In genomic region chr11:83722392-83722791, GRCh38 we compare ENCODE assay signal across 34 cellular contexts.
"Had no signal": no experiment of that assay in that cellular context is flagged by ENCODE, and none has a peak within 500 bp of the region (broad histone marks: within the 10 kb centered on the region; RNA-seq: fewer than 3 reads in every experiment).

No MANE protein-coding gene starts in this region.

- ATAC-seq: gastroesophageal sphincter; left colon; naive thymus-derived CD4-positive, alpha-beta T cell; stimulated activated effector memory CD8-positive, alpha-beta T cell treated with anti-CD3 and anti-CD28 coated beads, Interleukin-12 subunit alpha, Interleukin-12 subunit beta, amount 100 ng/mL, for 72 hours had no signal

- H3K27me3 Mint-ChIP-seq: brain, progenitor cell of endocrine pancreas had no signal

- H3K4me3 ChIP-seq: ascending aorta, cardiac muscle cell, colonic mucosa, gastroesophageal sphincter, hepatocyte, ovary, sigmoid colon, transverse colon had no signal

- H3K9me3 ChIP-seq: ascending aorta, colonic mucosa, gastroesophageal sphincter, ovary, sigmoid colon, transverse colon had no signal

- FAIRE-seq: kidney, small intestine, TTC549, urothelium cell line had no signal

- H3K4me1 ChIP-seq: colonic mucosa had no signal

- H3K9me3 Mint-ChIP-seq: activated CD4-positive, alpha-beta memory T cell treated with anti-CD3 and anti-CD28 coated beads for 36 hours; activated CD4-positive, alpha-beta T cell treated with anti-CD3 and anti-CD28 coated beads, Interleukin-2, amount 10 ng/mL, durations not matched to agents 24 days and 14 days; activated naive CD4-positive, alpha-beta T cell treated with anti-CD3 and anti-CD28 coated beads, Interleukin-2, amount 10 ng/mL, durations not matched to agents 7 days and 5 days; activated naive CD8-positive, alpha-beta T cell treated with anti-CD3 and anti-CD28 coated beads, Interleukin-2, amount 10 ng/mL, durations not matched to agents 7 days and 5 days; brain; stimulated activated effector memory CD8-positive, alpha-beta T cell treated with anti-CD3 and anti-CD28 coated beads, Interleukin-12 subunit alpha, Interleukin-12 subunit beta, amount 100 ng/mL, for 72 hours had no signal

- H3K4me3 Mint-ChIP-seq: activated CD4-positive, alpha-beta memory T cell treated with anti-CD3 and anti-CD28 coated beads for 36 hours; activated CD4-positive, alpha-beta T cell treated with anti-CD3 and anti-CD28 coated beads, Interleukin-2, amount 10 ng/mL, durations not matched to agents 24 days and 14 days; activated naive CD4-positive, alpha-beta T cell treated with anti-CD3 and anti-CD28 coated beads, Interleukin-2, amount 10 ng/mL, durations not matched to agents 7 days and 5 days; activated naive CD8-positive, alpha-beta T cell treated with anti-CD3 and anti-CD28 coated beads, Interleukin-2, amount 10 ng/mL, durations not matched to agents 7 days and 5 days; brain; immature natural killer cell; naive thymus-derived CD4-positive, alpha-beta T cell; stimulated activated effector memory CD8-positive, alpha-beta T cell treated with anti-CD3 and anti-CD28 coated beads, Interleukin-12 subunit alpha, Interleukin-12 subunit beta, amount 100 ng/mL, for 72 hours had no signal

- H3K4me1 Mint-ChIP-seq: activated naive CD4-positive, alpha-beta T cell treated with anti-CD3 and anti-CD28 coated beads, Interleukin-2, amount 10 ng/mL, durations not matched to agents 7 days and 5 days; activated naive CD8-positive, alpha-beta T cell treated with anti-CD3 and anti-CD28 coated beads, Interleukin-2, amount 10 ng/mL, durations not matched to agents 7 days and 5 days had no signal

- H3K36me3 ChIP-seq: ascending aorta, cardiac muscle cell, colonic mucosa, gastroesophageal sphincter, ovary, sigmoid colon, transverse colon, WERI-Rb-1 had no signal

- H3K27ac Mint-ChIP-seq: activated CD4-positive, alpha-beta memory T cell treated with anti-CD3 and anti-CD28 coated beads for 36 hours; activated CD4-positive, alpha-beta T cell treated with anti-CD3 and anti-CD28 coated beads, Interleukin-2, amount 10 ng/mL, durations not matched to agents 24 days and 14 days; activated naive CD4-positive, alpha-beta T cell treated with anti-CD3 and anti-CD28 coated beads, Interleukin-2, amount 10 ng/mL, durations not matched to agents 7 days and 5 days; activated naive CD8-positive, alpha-beta T cell treated with anti-CD3 and anti-CD28 coated beads, Interleukin-2, amount 10 ng/mL, durations not matched to agents 7 days and 5 days; brain; immature natural killer cell; naive thymus-derived CD4-positive, alpha-beta T cell; progenitor cell of endocrine pancreas; stimulated activated effector memory CD8-positive, alpha-beta T cell treated with anti-CD3 and anti-CD28 coated beads, Interleukin-12 subunit alpha, Interleukin-12 subunit beta, amount 100 ng/mL, for 72 hours had no signal

- H3K36me3 Mint-ChIP-seq: activated CD4-positive, alpha-beta memory T cell treated with anti-CD3 and anti-CD28 coated beads for 36 hours; activated naive CD4-positive, alpha-beta T cell treated with anti-CD3 and anti-CD28 coated beads, Interleukin-2, amount 10 ng/mL, durations not matched to agents 7 days and 5 days; activated naive CD8-positive, alpha-beta T cell treated with anti-CD3 and anti-CD28 coated beads, Interleukin-2, amount 10 ng/mL, durations not matched to agents 7 days and 5 days; brain; immature natural killer cell; naive thymus-derived CD4-positive, alpha-beta T cell; stimulated activated effector memory CD8-positive, alpha-beta T cell treated with anti-CD3 and anti-CD28 coated beads, Interleukin-12 subunit alpha, Interleukin-12 subunit beta, amount 100 ng/mL, for 72 hours had no signal

- DNase-seq: activated CD4-positive, alpha-beta memory T cell treated with anti-CD3 and anti-CD28 coated beads for 36 hours; activated CD4-positive, alpha-beta T cell treated with anti-CD3 and anti-CD28 coated beads, Interleukin-2, amount 10 ng/mL, durations not matched to agents 24 days and 14 days; activated CD4-positive, CD25-positive, alpha-beta regulatory T cell treated with anti-CD3 and anti-CD28 coated beads, Interleukin-2, amount 50 U/mL, for 72 hours; activated CD8-positive, alpha-beta memory T cell treated with anti-CD3 and anti-CD28 coated beads, Interleukin-2, amount 50 U/mL, for 4 hours; activated gamma-delta T cell; activated naive CD4-positive, alpha-beta T cell treated with anti-CD3 and anti-CD28 coated beads, Interleukin-2, amount 10 ng/mL, durations not matched to agents 7 days and 5 days; activated naive CD8-positive, alpha-beta T cell treated with anti-CD3 and anti-CD28 coated beads, Interleukin-2, amount 10 ng/mL, durations not matched to agents 7 days and 5 days; activated T-cell treated with anti-CD3 and anti-CD28 coated beads, Interleukin-2, amount 50 U/mL, for 1 hour; cerebellar nuclear complex; colonic mucosa; effector CD8-positive, alpha-beta T cell; immature natural killer cell; kidney; left colon; mammary epithelial cell; midbrain; naive thymus-derived CD4-positive, alpha-beta T cell; ovary; retina; sigmoid colon; small intestine; stimulated activated CD4-positive, alpha-beta T cell treated with anti-CD3 and anti-CD28 coated beads, Interleukin-4, amount 100 ng/mL, for 24 hours; T-helper 9 cell; transverse colon; WERI-Rb-1 had no signal

- H3K27ac ChIP-seq: ascending aorta, cardiac muscle cell, colonic mucosa, gastroesophageal sphincter, hepatocyte, ovary, sigmoid colon, transverse colon, WERI-Rb-1 had no signal

- H3K27me3 ChIP-seq: ascending aorta, cardiac muscle cell, colonic mucosa, gastroesophageal sphincter, hepatocyte, ovary, sigmoid colon, transverse colon had no signal
